Comparison of ENCODE assay signal across 8 cellular contexts in genomic region chr10:69334258-69335062, GRCh38. TPM values are rescaled to one million over a fixed set of nuclear protein-coding genes. Genes with fewer than 3 reads are reported as not detected.
DNase-seq lines count a peak whose midpoint lies in the region; ATAC-seq and TF ChIP-seq lines count a peak whose summit lies in the region.

No MANE protein-coding gene starts in this region.

- ATAC-seq in T-cell (replicated peaks in 1 of 4), result peak; percentile 20 to 43 (median 28)

- in situ Hi-C loops in GM23248 (cut with MboI), result no loop called here

- no peaks in the 10 kb centered on the region for H3K9me2 ChIP-seq in GM23248 (ENCODE audit: insufficient read depth)

- H3K27ac ChIP-seq in trophoblast cell (ENCODE audit: low read depth, low read length) (peak overlapping the region; percentile 96), GM23248 (no peak overlapping the region)

- H3K36me3 ChIP-seq in Caco-2 (ENCODE audit: control insufficient read depth, insufficient read depth, low read length) (no peaks in the 10 kb centered on the region), trophoblast cell (ENCODE audit: control insufficient read depth in 1 of 2, insufficient read depth in 2 of 2, low read length in 2 of 2) (no peaks in the 10 kb centered on the region), BE2C (peaks cover 3% of the 10 kb centered on the region), GM23248 (ENCODE audit: low read depth) (no peaks in the 10 kb centered on the region)

- no peak overlapping the region for H3K4me3 Mint-ChIP-seq in Caco-2 (ENCODE audit: unreplicated experiment)
- peak overlapping the region; percentile 65 to 80 (median 66) for H3K4me3 Mint-ChIP-seq in T-cell

- no peaks in the 10 kb centered on the region for H3K9me3 Mint-ChIP-seq in Caco-2 (ENCODE audit: unreplicated experiment)
- no peaks in the 10 kb centered on the region for H3K9me3 Mint-ChIP-seq in T-cell

- H3K4ac ChIP-seq in trophoblast cell (ENCODE audit: low read depth, low read length), result peak overlapping the region; percentile 72

- peak overlapping the region; percentile 91 for H2BK120ac ChIP-seq in trophoblast cell (ENCODE audit: insufficient read depth, low read length, poor library complexity)

- H3K18ac ChIP-seq in trophoblast cell (ENCODE audit: low read length), result peak overlapping the region; percentile 66

- H3K23ac ChIP-seq in trophoblast cell (ENCODE audit: low read length), result no peak overlapping the region

- H3K79me2 ChIP-seq in trophoblast cell (ENCODE audit: control insufficient read depth, insufficient read depth, low read length, poor library complexity) (peaks cover 38% of the 10 kb centered on the region), GM23248 (ENCODE audit: insufficient read depth) (peaks cover 100% of the 10 kb centered on the region)

- H3K4me1 ChIP-seq in Caco-2 (peaks cover 83% of the 10 kb centered on the region), trophoblast cell (ENCODE audit: control insufficient read depth in 1 of 2, insufficient read depth in 2 of 2, low read length in 2 of 2) (peaks cover 68 to 75% of the 10 kb centered on the region in 2 experiments), BE2C (peaks cover 31% of the 10 kb centered on the region), GM23248 (ENCODE audit: insufficient read depth) (peaks cover 40% of the 10 kb centered on the region)

- H3K27me3 ChIP-seq in Caco-2 (replicated peaks; ENCODE audit: control insufficient read depth, insufficient read depth, low read length) (no peaks in the 10 kb centered on the region), trophoblast cell (ENCODE audit: insufficient read depth, low read length) (no peaks in the 10 kb centered on the region), BE2C (no peaks in the 10 kb centered on the region), GM23248 (replicated peaks; ENCODE audit: insufficient read depth) (no peaks in the 10 kb centered on the region)

- H4K20me1 ChIP-seq in GM23248 (ENCODE audit: insufficient read depth), result peaks cover 9% of the 10 kb centered on the region; the same call in 1 of the 2 replicates

- H3K36me3 Mint-ChIP-seq in Caco-2 (ENCODE audit: insufficient read depth, unreplicated experiment) (peaks cover 14% of the 10 kb centered on the region), T-cell (peaks cover 8% of the 10 kb centered on the region)

- CTCF ChIA-PET in Caco-2 (lab: Charles Lee) (interaction anchor here (2.2 to 2.6 kb wide), 2 partner anchors 58 to 74 kb away, joined by 8 to 14 read pairs; no protein-coding TSS in a partner anchor), T-cell (lab: Charles Lee) (no interaction called here)

- intact Hi-C loops in Caco-2 (cut with micrococcal nuclease; ENCODE audit: unreplicated experiment), result no loop called here

- H3K27ac Mint-ChIP-seq in Caco-2 (ENCODE audit: unreplicated experiment) (peak overlapping the region; percentile 86), T-cell (peak overlapping the region; percentile 82 to 85)

- H3K9me3 ChIP-seq in Caco-2 (no peaks in the 10 kb centered on the region), trophoblast cell (ENCODE audit: insufficient read depth, low read depth, low read length) (peaks cover 1% of the 10 kb centered on the region), BE2C (no peaks in the 10 kb centered on the region), GM23248 (ENCODE audit: low read depth) (no peaks in the 10 kb centered on the region)

- H2AFZ ChIP-seq in trophoblast cell (ENCODE audit: insufficient read depth, low read length, poor library complexity), result peak overlapping the region; percentile 17
- no peak overlapping the region for H2AFZ ChIP-seq in GM23248

- BruUV-seq in Caco-2 (replicated peaks; lab: Mats Ljungman, UMichigan), result no TSS peak

- no peaks in the 10 kb centered on the region for H3K27me3 Mint-ChIP-seq in Caco-2 (ENCODE audit: insufficient read depth, unreplicated experiment)
- H3K27me3 Mint-ChIP-seq in T-cell, result no peaks in the 10 kb centered on the region

- peak overlapping the region; percentile 55 for H4K8ac ChIP-seq in trophoblast cell (ENCODE audit: low read depth, low read length)

- H3K4me1 Mint-ChIP-seq in Caco-2 (ENCODE audit: low read depth, unreplicated experiment), result peaks cover 64% of the 10 kb centered on the region
- H3K4me1 Mint-ChIP-seq in T-cell, result peaks cover 73 to 87% (median 81%) of the 10 kb centered on the region in 3 donors

- POLR2A ChIA-PET in Caco-2 (lab: Charles Lee), result interaction anchor here (0.6 kb wide), 1 partner anchor 24 kb away, joined by 4 read pairs; no protein-coding TSS in a partner anchor
- POLR2A ChIA-PET in T-cell (lab: Charles Lee), result interaction anchor here in 1 of 2 donors (0.6 kb wide), 1 partner anchor 9 kb away, joined by 7 read pairs; no protein-coding TSS in a partner anchor

- H3F3A ChIP-seq in GM23248 (ENCODE audit: insufficient read depth), result peaks cover 8% of the 10 kb centered on the region

- H3K4me2 ChIP-seq in trophoblast cell (ENCODE audit: low read length) (peak overlapping the region; percentile 10), GM23248 (ENCODE audit: unreplicated experiment) (no peak overlapping the region)

- H2BK5ac ChIP-seq in trophoblast cell (ENCODE audit: low read depth, low read length, poor library complexity), result peak overlapping the region; percentile 60

- H3K4me3 ChIP-seq in Caco-2 (ENCODE audit: low read depth, low read length) (no peak overlapping the region), trophoblast cell (ENCODE audit: low read depth, low read length) (no peak overlapping the region), BE2C (ENCODE audit: low read depth, low read length) (no peak overlapping the region), GM23248 (no peak overlapping the region)

- H2BK12ac ChIP-seq in trophoblast cell (ENCODE audit: low read length), result peak overlapping the region; percentile 63

- peak overlapping the region; percentile 34 for H2AK5ac ChIP-seq in trophoblast cell (ENCODE audit: low read length)

- H3K14ac ChIP-seq in trophoblast cell (ENCODE audit: low read length), result peak overlapping the region; percentile 62

- H4K12ac ChIP-seq in trophoblast cell (ENCODE audit: low read depth, low read length), result peak overlapping the region; percentile 13

- peak; percentile 65 for TF ChIP-seq POLR2A in erythroblast (IDR thresholded peaks at IDR 0.05; ENCODE audit: low read length)

- TF ChIP-seq CTCF in Caco-2 (IDR thresholded peaks at IDR 0.05; ENCODE audit: insufficient read depth in 1 of 2, low read depth in 1 of 2, low read length in 1 of 2, severe bottlenecking in 1 of 2, unreplicated experiment in 1 of 2) (no peak), BE2C (IDR thresholded peaks at IDR 0.05; ENCODE audit: low read depth, low read length) (no peak)

- no CpG with 5 or more reads among the region's 19 CpGs for WGBS in trophoblast cell (ENCODE audit: extremely low coverage, insufficient coverage, insufficient read length)
- WGBS in GM23248 (ENCODE audit: low coverage in 1 of 2, low lambda C conversion rate in 2 of 2, missing lambda C conversion rate in 2 of 2), 2 experiments, result 90 to 91% methylated on average over 18 to 19 of the region's 19 CpGs

- no peak for DNase-seq in Caco-2
- DNase-seq in T-cell, result no peak
- peak; percentile 88 to 89 for DNase-seq in erythroblast (lab: John Stamatoyannopoulos, UW)
- peak; percentile 87 to 89 for DNase-seq in trophoblast cell
- no peak for DNase-seq in activated gamma-delta T cell treated with Interleukin-2 at 50 U/mL for 16 hours
- DNase-seq in stimulated activated CD4-positive, alpha-beta T cell treated with anti-CD3 and anti-CD28 coated beads, Interleukin-4, amount 100 ng/mL, for 1 hour, result no peak
- no peak for DNase-seq in BE2C
- no peak for DNase-seq in GM23248

- H4K91ac ChIP-seq in trophoblast cell (ENCODE audit: low read depth, low read length), result peak overlapping the region; percentile 81

- H3K9ac ChIP-seq in trophoblast cell (ENCODE audit: low read length), result no peak overlapping the region
- no peak overlapping the region for H3K9ac ChIP-seq in GM23248

- peaks cover 60% of the 10 kb centered on the region for H3K79me1 ChIP-seq in trophoblast cell (ENCODE audit: low read length)

RNA-seq across cellular contexts. Expression of gene HK1, which starts 56.2 kb away (rescaled TPM):
- total RNA-seq in Caco-2 (2022) (27.2 and 35.4 TPM in 2 replicates), T-cell (10 to 100 TPM; 66.3 to 85.5 (median 83.6) TPM)
- polyA plus RNA-seq in trophoblast cell (2013), result 116 and 118 TPM in 2 replicates
- 158 TPM for polyA plus RNA-seq in BE2C (2012; ENCODE audit: insufficient read depth, insufficient read length, low read depth)
- 96.6 and 99.4 TPM in 2 replicates for total RNA-seq in GM23248 (2014; rRNA removed; shearing (Covaris generic))
- 134 and 137 TPM in 2 replicates for polyA plus RNA-seq in GM23248 (2016; fragmentation: Nextera tagmentation; extraction: Ambion mirVana)

Comparison
In these comparisons a context has a peak if more than half of its experiments do, and no peak if none do; other contexts are left out.
1. DNase-seq: peak in erythroblast (2 of 2) and trophoblast cell (2 of 2); none in Caco-2 (0 of 2), T-cell (0 of 34), activated gamma-delta T cell treated with Interleukin-2 at 50 U/mL for 16 hours (single experiment), stimulated activated CD4-positive, alpha-beta T cell treated with anti-CD3 and anti-CD28 coated beads, Interleukin-4, amount 100 ng/mL, for 1 hour (single experiment), BE2C (single experiment) and GM23248 (single experiment).